In genomic region chrX:24513416-24513815, GRCh38 we compare ENCODE assay signal across 11 cellular contexts. TPM values are rescaled to one million over a fixed set of nuclear protein-coding genes. Genes with fewer than 3 reads are reported as not detected.
A peak's percentile ranks its signal among the peaks of the same experiment; 100 is the strongest.
DNase-seq lines count a peak whose midpoint lies in the region; ATAC-seq and TF ChIP-seq lines count a peak whose summit lies in the region.
"Had no signal": no experiment of that assay in that cellular context is flagged by ENCODE, and none has a peak within 500 bp of the region (broad histone marks: within the 10 kb centered on the region; RNA-seq: fewer than 3 reads in every experiment).

No MANE protein-coding gene starts in this region.

- no peak for TF ChIP-seq CTCF in psoas muscle (IDR thresholded peaks at IDR 0.05)

- no peaks in the 10 kb centered on the region for H3K27me3 ChIP-seq in psoas muscle (ENCODE audit: insufficient read depth in 3 of 3, low read length in 2 of 3)
- H3K27me3 ChIP-seq: sigmoid colon had no signal

- DNase-seq in activated T-cell treated with anti-CD3 and anti-CD28 coated beads for 24 hours (ENCODE audit: low read depth): peak; percentile 4
- DNase-seq in activated T-cell treated with anti-CD3 and anti-CD28 coated beads, Interleukin-2, amount 50 U/mL, for 1 hour: no peak
- peak; percentile 8 to 24 (median 19) for DNase-seq in stimulated activated CD4-positive, alpha-beta T cell treated with anti-CD3 and anti-CD28 coated beads, TNF-alpha, amount 100 ng/mL, for 48 hours (ENCODE audit: low read depth in 3 of 3)
- no peak for DNase-seq in psoas muscle
- no peak for DNase-seq in NCI-H1436 treated with DMSO at 0.1 percent for 48 hours (lab: John Stamatoyannopoulos, UW)
- no peak for DNase-seq in HCEC 1CT
- DNase-seq: NCI-H524 treated with DMSO at 0.1 percent for 48 hours, sigmoid colon had no signal

- no peaks in the 10 kb centered on the region for H3K36me3 ChIP-seq in psoas muscle (ENCODE audit: insufficient read depth in 1 of 2, low read depth in 1 of 2)
- H3K36me3 ChIP-seq: sigmoid colon had no signal

- H3K4me1 ChIP-seq in psoas muscle: no peaks in the 10 kb centered on the region
- H3K4me1 ChIP-seq: sigmoid colon had no signal

- H3K4me3 ChIP-seq in psoas muscle: no peak overlapping the region
- H3K4me3 ChIP-seq: sigmoid colon, thoracic aorta had no signal

- 60 to 75% (median 75%) methylated on average over 5 of the region's 5 CpGs for WGBS in psoas muscle, 3 donors

- ATAC-seq in GM21619 (IDR thresholded peaks at IDR 0.05; ENCODE audit: unreplicated experiment) (peak; percentile 98), HG03342 (IDR thresholded peaks at IDR 0.05; ENCODE audit: unreplicated experiment) (peak; percentile 93), psoas muscle (no peak)

- no peaks in the 10 kb centered on the region for H3K9me3 ChIP-seq in psoas muscle
- H3K9me3 ChIP-seq: sigmoid colon, thoracic aorta had no signal

- H3K27ac ChIP-seq in psoas muscle: no peak overlapping the region
- H3K27ac ChIP-seq: sigmoid colon, thoracic aorta had no signal

- intact Hi-C loops in psoas muscle (cut with DNase I): no loop called here

RNA-seq across cellular contexts. Expression of gene PDK3, which starts 48.3 kb away (rescaled TPM):
- 1 to 10 TPM; 1.7 to 3.2 (median 2.3) TPM for total RNA-seq in psoas muscle
- 1 to 10 TPM in 1 of 3 donors, under 1 TPM in 2; 0.45 to 1.3 (median 0.61) TPM for polyA plus RNA-seq in psoas muscle

Comparison
In these comparisons a context has a peak if more than half of its experiments do, and no peak if none do; other contexts are left out.
1. DNase-seq: peak in activated T-cell treated with anti-CD3 and anti-CD28 coated beads for 24 hours (single experiment) and stimulated activated CD4-positive, alpha-beta T cell treated with anti-CD3 and anti-CD28 coated beads, TNF-alpha, amount 100 ng/mL, for 48 hours (3 of 3); none in activated T-cell treated with anti-CD3 and anti-CD28 coated beads, Interleukin-2, amount 50 U/mL, for 1 hour (single experiment), psoas muscle (0 of 2), NCI-H1436 treated with DMSO at 0.1 percent for 48 hours (single experiment) and HCEC 1CT (single experiment).
2. ATAC-seq: peak in GM21619 (single experiment) and HG03342 (single experiment); none in psoas muscle (0 of 4).